In genomic region chr17:45227101-45227591, GRCh38 we compare ENCODE assay signal across 1 cellular context.
TF ChIP-seq lines count a peak whose summit lies in the region.

No MANE protein-coding gene starts in this region.

TF ChIP-seq in K562, 482 proteins besides CTCF, POLR2A, EP300 and RAD21 (continued from another document):
- TF ChIP-seq AFF4 (CRISPR knock-in tag; IDR thresholded peaks at IDR 0.05) (0 out of 2 replicates have a peak, but pooled peaks have one; percentile 32), GTF2F1 (IDR thresholded peaks at IDR 0.05; ENCODE audit: low read depth, low read length) (no peak), FOXK2 (conservative IDR thresholded peaks at IDR 0.05 in 1 of 2, IDR thresholded peaks at IDR 0.05 in 1 of 2; ENCODE audit: low read depth in 2 of 2) (peak; percentile 43 to 67; a peak in 3 of 4 replicates), ZNF75A (CRISPR knock-in tag; IDR thresholded peaks at IDR 0.05) (no peak), RBBP5 (IDR thresholded peaks at IDR 0.05; ENCODE audit: borderline replicate concordance, insufficient read depth, low read length, poor library complexity, severe bottlenecking) (peak; percentile 58), ZNF174 (CRISPR knock-in tag; IDR thresholded peaks at IDR 0.05) (no peak), ZNF655 (CRISPR knock-in tag; IDR thresholded peaks at IDR 0.05) (no peak), CREB1 (IDR thresholded peaks at IDR 0.05) (no peak), CREB1 (CRISPR knock-in tag; IDR thresholded peaks at IDR 0.05) (no peak), E2F3 (CRISPR knock-in tag; IDR thresholded peaks at IDR 0.05) (no peak), ZNF224 (CRISPR knock-in tag; IDR thresholded peaks at IDR 0.05) (no peak), PKNOX1 (IDR thresholded peaks at IDR 0.05) (peak; percentile 9; the same call in 1 of the 2 replicates), TBP (optimal IDR thresholded peaks at IDR 0.05; ENCODE audit: low read depth, low read length) (peak; percentile 13), CBFA2T3 (IDR thresholded peaks at IDR 0.05) (peak; percentile 23; the same call in 1 of the 2 replicates), TCF7L2 (IDR thresholded peaks at IDR 0.05; ENCODE audit: low read depth, low read length) (no peak), ID3 (CRISPR knock-in tag; IDR thresholded peaks at IDR 0.05) (no peak), ID3 (tag; IDR thresholded peaks at IDR 0.05) (no peak), PRPF4 (IDR thresholded peaks at IDR 0.05; ENCODE audit: insufficient read depth, low read depth, low read length, poor library complexity, severe bottlenecking) (no peak), RBM15 (IDR thresholded peaks at IDR 0.05; ENCODE audit: insufficient read depth, low read length) (no peak), SMARCA4 (IDR thresholded peaks at IDR 0.05) (peak; percentile 54; the same call in 1 of the 2 replicates)
